Comparison of ENCODE assay signal across 18 cellular contexts in the genomic region with DNA sequence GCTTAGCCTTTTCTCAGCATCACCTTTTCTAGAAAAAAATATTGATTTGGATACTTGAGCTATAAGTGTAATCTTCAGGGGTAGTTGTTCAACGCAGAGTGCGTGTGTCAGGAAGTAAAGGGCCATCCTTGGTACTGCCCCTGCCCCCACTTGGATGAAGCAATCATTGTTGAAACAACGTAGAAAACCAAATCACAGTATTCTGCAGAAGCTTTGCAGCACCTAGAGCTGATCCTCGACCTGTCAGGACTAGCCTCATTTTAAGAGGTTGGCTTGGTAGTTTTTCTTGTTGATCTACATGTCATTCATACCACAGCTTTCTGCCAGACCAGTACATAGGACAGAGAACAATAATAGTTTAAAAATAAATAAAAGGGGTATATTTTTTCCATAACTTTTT.
DNase-seq lines count a peak whose midpoint lies in the region; TF ChIP-seq lines count a peak whose summit lies in the region.
"Had no signal": no experiment of that assay in that cellular context is flagged by ENCODE, and none has a peak within 500 bp of the region (broad histone marks: within the 10 kb centered on the region; RNA-seq: fewer than 3 reads in every experiment).

No MANE protein-coding gene starts in this region.

- H3K36me3 Mint-ChIP-seq in T-helper 2 cell treated with Interferon-gamma antibody and Interleukin-4, amounts not matched to agents 5 μg/mL and 100 μg/mL, for 36 hours (ENCODE audit: low read depth) = no peaks in the 10 kb centered on the region
- H3K36me3 Mint-ChIP-seq: CD4-positive, CD25-positive, alpha-beta regulatory T cell had no signal

- H3K27me3 ChIP-seq in suprapubic skin (no peaks in the 10 kb centered on the region), vagina (no peaks in the 10 kb centered on the region), adrenal gland (no peaks in the 10 kb centered on the region)

- H3K36me3 ChIP-seq in suprapubic skin (no peaks in the 10 kb centered on the region), vagina (no peaks in the 10 kb centered on the region), adrenal gland (replicated peaks in 1 of 2) (no peaks in the 10 kb centered on the region)

- no peak overlapping the region for H3K4me3 Mint-ChIP-seq in T-helper 2 cell treated with Interferon-gamma antibody and Interleukin-4, amounts not matched to agents 5 μg/mL and 100 μg/mL, for 36 hours
- H3K4me3 Mint-ChIP-seq: B cell; CD4-positive, CD25-positive, alpha-beta regulatory T cell had no signal

- no peak for TF ChIP-seq POLR2A in suprapubic skin (IDR thresholded peaks at IDR 0.05)
- TF ChIP-seq POLR2A in vagina (IDR thresholded peaks at IDR 0.05) = no peak
- TF ChIP-seq POLR2A in adrenal gland (IDR thresholded peaks at IDR 0.05) = no peak

- no peaks in the 10 kb centered on the region for H3K27me3 Mint-ChIP-seq in T-helper 2 cell treated with Interferon-gamma antibody and Interleukin-4, amounts not matched to agents 5 μg/mL and 100 μg/mL, for 36 hours (ENCODE audit: low read depth)

- TF ChIP-seq CTCF in suprapubic skin (IDR thresholded peaks at IDR 0.05) (no peak), vagina (IDR thresholded peaks at IDR 0.05) (no peak), adrenal gland (IDR thresholded peaks at IDR 0.05) (no peak)

- intact Hi-C loops in vagina (cut with DNase I) (no loop called here), adrenal gland (cut with DNase I) (no loop called here)

- H3K27ac Mint-ChIP-seq in T-helper 2 cell treated with Interferon-gamma antibody and Interleukin-4, amounts not matched to agents 5 μg/mL and 100 μg/mL, for 36 hours = no peak overlapping the region
- H3K27ac Mint-ChIP-seq: B cell; CD4-positive, CD25-positive, alpha-beta regulatory T cell had no signal

- H3K27ac ChIP-seq in epithelial cell of prostate (peak overlapping the region; percentile 83), suprapubic skin (peak overlapping the region; percentile 30), vagina (no peak overlapping the region), adrenal gland (no peak overlapping the region)
- H3K27ac ChIP-seq: GM23248, HL-60 had no signal

- peak; percentile 71 for DNase-seq in HPDE6-E6E7 (ENCODE audit: extremely low spot score)
- peak; percentile 50 for DNase-seq in NOMO-1 treated with DMSO at 0.1 percent for 48 hours (lab: John Stamatoyannopoulos, UW; ENCODE audit: unreplicated experiment)
- DNase-seq in epithelial cell of prostate (ENCODE audit: low read depth, low spot score) = peak; percentile 58
- DNase-seq in suprapubic skin (ENCODE audit: low spot score in 2 of 2) = no peak
- DNase-seq in vagina (ENCODE audit: extremely low spot score in 2 of 2) = no peak
- no peak for DNase-seq in T-helper 2 cell treated with Interferon-gamma antibody and Interleukin-4, amounts not matched to agents 5 μg/mL and 100 μg/mL, for 36 hours (ENCODE audit: low spot score)
- DNase-seq in adrenal gland = no peak
- DNase-seq: CD4-positive, CD25-positive, alpha-beta regulatory T cell; GM23248; NCI-H1048; NCI-H1436 treated with DMSO at 0.1 percent for 48 hours; NCI-H2029 treated with DMSO at 0.1 percent for 48 hours; NCI-H2227 treated with DMSO at 0.1 percent for 48 hours; NCI-H524 treated with DMSO at 0.1 percent for 48 hours; SW 1271 had no signal

- 48% methylated on average over 4 of the region's 4 CpGs for WGBS in suprapubic skin
- WGBS in adrenal gland, 4 donors = 49 to 74% (median 67%) methylated on average over 4 of the region's 4 CpGs

- H3K4me3 ChIP-seq in suprapubic skin (no peak overlapping the region), vagina (no peak overlapping the region), adrenal gland (no peak overlapping the region)
- H3K4me3 ChIP-seq: GM23248, K562 had no signal

- peaks cover 25% of the 10 kb centered on the region for H3K4me1 ChIP-seq in suprapubic skin
- H3K4me1 ChIP-seq in vagina = peaks cover 22% of the 10 kb centered on the region
- no peaks in the 10 kb centered on the region for H3K4me1 ChIP-seq in adrenal gland (replicated peaks in 1 of 2)

- TF ChIP-seq EP300 in suprapubic skin (IDR thresholded peaks at IDR 0.05) = no peak

- H3K9me3 ChIP-seq in suprapubic skin = no peaks in the 10 kb centered on the region
- H3K9me3 ChIP-seq in vagina = no peaks in the 10 kb centered on the region
- H3K9me3 ChIP-seq in adrenal gland (replicated peaks in 1 of 3) = no peaks in the 10 kb centered on the region

- no peaks in the 10 kb centered on the region for H3K4me1 Mint-ChIP-seq in T-helper 2 cell treated with Interferon-gamma antibody and Interleukin-4, amounts not matched to agents 5 μg/mL and 100 μg/mL, for 36 hours (ENCODE audit: low read depth)
- H3K4me1 Mint-ChIP-seq: B cell; CD4-positive, CD25-positive, alpha-beta regulatory T cell had no signal

- no peaks in the 10 kb centered on the region for H3K9me3 Mint-ChIP-seq in T-helper 2 cell treated with Interferon-gamma antibody and Interleukin-4, amounts not matched to agents 5 μg/mL and 100 μg/mL, for 36 hours

Comparison
In these comparisons a context has a peak if more than half of its experiments do, and no peak if none do; other contexts are left out.
1. DNase-seq: peak in HPDE6-E6E7 (single experiment), NOMO-1 treated with DMSO at 0.1 percent for 48 hours (single experiment) and epithelial cell of prostate (single experiment); none in suprapubic skin (0 of 2), vagina (0 of 2), T-helper 2 cell treated with Interferon-gamma antibody and Interleukin-4, amounts not matched to agents 5 μg/mL and 100 μg/mL, for 36 hours (single experiment) and adrenal gland (0 of 7).
2. H3K27ac ChIP-seq: peak in epithelial cell of prostate (single experiment) and suprapubic skin (single experiment); none in vagina (single experiment) and adrenal gland (0 of 5).